ENCODE assay signal across 1 cellular context in the genomic region with DNA sequence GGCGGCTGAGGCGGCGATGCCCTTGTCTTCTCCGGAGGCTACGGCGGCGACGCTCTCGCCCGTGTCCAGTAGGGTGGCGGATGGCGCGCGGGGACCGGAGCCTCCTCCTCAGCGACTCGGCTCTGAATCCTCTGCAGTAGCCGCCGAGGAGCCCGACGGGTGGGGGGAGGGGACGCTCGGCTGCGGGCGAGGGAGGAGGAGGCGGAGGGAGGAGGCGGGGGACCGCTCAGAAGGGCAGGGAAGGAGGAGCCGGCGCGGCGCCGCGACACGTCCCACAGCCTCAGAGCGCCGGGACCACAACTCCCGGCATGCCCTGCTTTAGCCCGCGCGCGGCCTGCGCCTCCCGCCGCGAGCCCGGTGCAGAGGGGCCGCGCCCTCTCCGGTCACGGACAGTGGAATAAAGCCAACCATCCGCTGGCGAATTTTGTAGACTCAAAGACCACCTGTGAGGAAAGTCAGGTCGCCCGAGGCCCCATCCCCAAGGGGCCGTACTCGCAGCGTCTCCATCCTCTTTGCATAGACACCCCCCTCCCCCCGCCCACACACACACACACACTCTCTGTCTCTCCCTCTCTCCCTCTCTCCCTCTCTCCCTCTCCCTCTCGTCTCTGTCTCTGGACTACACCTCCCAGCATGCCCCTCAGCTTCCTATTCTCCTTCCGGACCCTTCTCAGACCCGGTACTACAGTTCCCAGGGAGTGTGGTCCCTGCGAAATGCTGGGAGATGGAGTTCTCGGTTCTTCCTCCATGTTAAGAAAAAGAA.
TF ChIP-seq lines count a peak whose summit lies in the region.

Gene FAM168A, minus strand, starts transcription at position 157 of the 763 bp plus-strand sequence. CDS start 129,638 bp downstream, outside the sequence.

TF ChIP-seq in HepG2, 621 proteins besides CTCF, POLR2A, EP300 and RAD21 (continued from another document and continues in another):
- TF ChIP-seq, protein P1, sequence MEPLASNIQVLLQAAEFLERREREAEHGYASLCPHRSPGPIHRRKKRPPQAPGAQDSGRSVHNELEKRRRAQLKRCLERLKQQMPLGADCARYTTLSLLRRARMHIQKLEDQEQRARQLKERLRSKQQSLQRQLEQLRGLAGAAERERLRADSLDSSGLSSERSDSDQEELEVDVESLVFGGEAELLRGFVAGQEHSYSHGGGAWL (CRISPR knock-in tag; IDR thresholded peaks at IDR 0.05): no peak; the same call in 1 of the 2 replicates
- TF ChIP-seq ZNF225 (CRISPR knock-in tag; IDR thresholded peaks at IDR 0.05) (no peak), PTBP1 (IDR thresholded peaks at IDR 0.05; ENCODE audit: low read depth, low read length, poor library complexity, severe bottlenecking) (no peak), ZNF672 (CRISPR knock-in tag; IDR thresholded peaks at IDR 0.05) (no peak), BORCS8-MEF2B (CRISPR knock-in tag; IDR thresholded peaks at IDR 0.05) (peak; percentile 83), ZNF274 (CRISPR knock-in tag; IDR thresholded peaks at IDR 0.05) (peak; percentile 51; the same call in 1 of the 2 replicates), ZMAT3 (CRISPR knock-in tag; conservative IDR thresholded peaks at IDR 0.05) (peak; percentile 55; the same call in 1 of the 2 replicates), IRF9 (CRISPR knock-in tag; IDR thresholded peaks at IDR 0.05; ENCODE audit: borderline replicate concordance) (peak; percentile 54; the same call in 1 of the 2 replicates), POLR2G (IDR thresholded peaks at IDR 0.05; ENCODE audit: low read depth, low read length) (peak; percentile 86), THAP11 (CRISPR knock-in tag; IDR thresholded peaks at IDR 0.05) (peak; percentile 99), SP4 (CRISPR knock-in tag; IDR thresholded peaks at IDR 0.05) (peak; percentile 47; the same call in 1 of the 2 replicates), SOX13 (IDR thresholded peaks at IDR 0.05) (no peak), SOX13 (CRISPR knock-in tag; conservative IDR thresholded peaks at IDR 0.05 in 1 of 2, IDR thresholded peaks at IDR 0.05 in 1 of 2) (peak in 1 of 2 experiments; percentile 40; a peak in 1 of 4 replicates), NCOA5 (CRISPR knock-in tag; IDR thresholded peaks at IDR 0.05) (no peak), ZNF891 (CRISPR knock-in tag; IDR thresholded peaks at IDR 0.05) (peak; percentile 75), STAG1 (CRISPR knock-in tag; IDR thresholded peaks at IDR 0.05) (0 out of 2 replicates have a peak, but pooled peaks have one; percentile 2), GABPA (IDR thresholded peaks at IDR 0.05; ENCODE audit: low read depth, low read length) (peak; percentile 73), GABPA (CRISPR knock-in tag; IDR thresholded peaks at IDR 0.05; ENCODE audit: low read depth) (peak; percentile 94), PATZ1 (CRISPR knock-in tag; IDR thresholded peaks at IDR 0.05) (peak; percentile 65), ZNF772 (CRISPR knock-in tag; IDR thresholded peaks at IDR 0.05) (peak; percentile 8; the same call in 1 of the 2 replicates), DMAP1 (CRISPR knock-in tag; IDR thresholded peaks at IDR 0.05) (peak; percentile 74), GATA4 (IDR thresholded peaks at IDR 0.05; ENCODE audit: borderline replicate concordance, low read depth) (no peak), ZNF552 (CRISPR knock-in tag; IDR thresholded peaks at IDR 0.05; ENCODE audit: borderline replicate concordance) (0 out of 2 replicates have a peak, but pooled peaks have one; percentile 39), MXD1 (CRISPR knock-in tag; IDR thresholded peaks at IDR 0.05) (peak; percentile 58; the same call in 1 of the 2 replicates), HINFP (CRISPR knock-in tag; IDR thresholded peaks at IDR 0.05; ENCODE audit: low read depth) (peak; percentile 62; the same call in 1 of the 2 replicates), PLSCR1 (CRISPR knock-in tag; IDR thresholded peaks at IDR 0.05; ENCODE audit: borderline replicate concordance) (no peak), SPEN (CRISPR knock-in tag; IDR thresholded peaks at IDR 0.05; ENCODE audit: low read depth) (peak; percentile 62), ZNF761 (CRISPR knock-in tag; conservative IDR thresholded peaks at IDR 0.05) (0 out of 2 replicates have a peak, but pooled peaks have one; percentile 51), TFE3 (CRISPR knock-in tag; IDR thresholded peaks at IDR 0.05) (0 out of 2 replicates have a peak, but pooled peaks have one; percentile 37), PRPF4 (IDR thresholded peaks at IDR 0.05; ENCODE audit: low read depth, low read length, poor library complexity, severe bottlenecking) (no peak), SNAI1 (CRISPR knock-in tag; IDR thresholded peaks at IDR 0.05; ENCODE audit: borderline replicate concordance) (no peak), ZMYM4 (CRISPR knock-in tag; IDR thresholded peaks at IDR 0.05) (peak; percentile 47; the same call in 1 of the 2 replicates), ZNF510 (CRISPR knock-in tag; IDR thresholded peaks at IDR 0.05; ENCODE audit: low read depth) (peak; percentile 70; the same call in 1 of the 2 replicates), CBFB (CRISPR knock-in tag; IDR thresholded peaks at IDR 0.05) (peak; percentile 7; the same call in 1 of the 2 replicates)
- TF ChIP-seq, protein P2, sequence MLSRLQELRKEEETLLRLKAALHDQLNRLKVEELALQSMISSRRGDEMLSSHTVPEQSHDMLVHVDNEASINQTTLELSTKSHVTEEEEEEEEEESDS (CRISPR knock-in tag; IDR thresholded peaks at IDR 0.05; ENCODE audit: borderline replicate concordance): peak; percentile 89; the same call in 1 of the 2 replicates
- TF ChIP-seq, protein P3, sequence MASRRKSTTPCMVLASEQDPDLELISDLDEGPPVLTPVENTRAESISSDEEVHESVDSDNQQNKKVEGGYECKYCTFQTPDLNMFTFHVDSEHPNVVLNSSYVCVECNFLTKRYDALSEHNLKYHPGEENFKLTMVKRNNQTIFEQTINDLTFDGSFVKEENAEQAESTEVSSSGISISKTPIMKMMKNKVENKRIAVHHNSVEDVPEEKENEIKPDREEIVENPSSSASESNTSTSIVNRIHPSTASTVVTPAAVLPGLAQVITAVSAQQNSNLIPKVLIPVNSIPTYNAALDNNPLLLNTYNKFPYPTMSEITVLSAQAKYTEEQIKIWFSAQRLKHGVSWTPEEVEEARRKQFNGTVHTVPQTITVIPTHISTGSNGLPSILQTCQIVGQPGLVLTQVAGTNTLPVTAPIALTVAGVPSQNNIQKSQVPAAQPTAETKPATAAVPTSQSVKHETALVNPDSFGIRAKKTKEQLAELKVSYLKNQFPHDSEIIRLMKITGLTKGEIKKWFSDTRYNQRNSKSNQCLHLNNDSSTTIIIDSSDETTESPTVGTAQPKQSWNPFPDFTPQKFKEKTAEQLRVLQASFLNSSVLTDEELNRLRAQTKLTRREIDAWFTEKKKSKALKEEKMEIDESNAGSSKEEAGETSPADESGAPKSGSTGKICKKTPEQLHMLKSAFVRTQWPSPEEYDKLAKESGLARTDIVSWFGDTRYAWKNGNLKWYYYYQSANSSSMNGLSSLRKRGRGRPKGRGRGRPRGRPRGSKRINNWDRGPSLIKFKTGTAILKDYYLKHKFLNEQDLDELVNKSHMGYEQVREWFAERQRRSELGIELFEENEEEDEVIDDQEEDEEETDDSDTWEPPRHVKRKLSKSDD (CRISPR knock-in tag; IDR thresholded peaks at IDR 0.05; ENCODE audit: low read depth): 0 out of 2 replicates have a peak, but pooled peaks have one; percentile 14
- TF ChIP-seq, protein P4, sequence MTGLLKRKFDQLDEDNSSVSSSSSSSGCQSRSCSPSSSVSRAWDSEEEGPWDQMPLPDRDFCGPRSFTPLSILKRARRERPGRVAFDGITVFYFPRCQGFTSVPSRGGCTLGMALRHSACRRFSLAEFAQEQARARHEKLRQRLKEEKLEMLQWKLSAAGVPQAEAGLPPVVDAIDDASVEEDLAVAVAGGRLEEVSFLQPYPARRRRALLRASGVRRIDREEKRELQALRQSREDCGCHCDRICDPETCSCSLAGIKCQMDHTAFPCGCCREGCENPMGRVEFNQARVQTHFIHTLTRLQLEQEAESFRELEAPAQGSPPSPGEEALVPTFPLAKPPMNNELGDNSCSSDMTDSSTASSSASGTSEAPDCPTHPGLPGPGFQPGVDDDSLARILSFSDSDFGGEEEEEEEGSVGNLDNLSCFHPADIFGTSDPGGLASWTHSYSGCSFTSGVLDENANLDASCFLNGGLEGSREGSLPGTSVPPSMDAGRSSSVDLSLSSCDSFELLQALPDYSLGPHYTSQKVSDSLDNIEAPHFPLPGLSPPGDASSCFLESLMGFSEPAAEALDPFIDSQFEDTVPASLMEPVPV (CRISPR knock-in tag; IDR thresholded peaks at IDR 0.05): 0 out of 2 replicates have a peak, but pooled peaks have one; percentile 54
- TF ChIP-seq, protein P5, sequence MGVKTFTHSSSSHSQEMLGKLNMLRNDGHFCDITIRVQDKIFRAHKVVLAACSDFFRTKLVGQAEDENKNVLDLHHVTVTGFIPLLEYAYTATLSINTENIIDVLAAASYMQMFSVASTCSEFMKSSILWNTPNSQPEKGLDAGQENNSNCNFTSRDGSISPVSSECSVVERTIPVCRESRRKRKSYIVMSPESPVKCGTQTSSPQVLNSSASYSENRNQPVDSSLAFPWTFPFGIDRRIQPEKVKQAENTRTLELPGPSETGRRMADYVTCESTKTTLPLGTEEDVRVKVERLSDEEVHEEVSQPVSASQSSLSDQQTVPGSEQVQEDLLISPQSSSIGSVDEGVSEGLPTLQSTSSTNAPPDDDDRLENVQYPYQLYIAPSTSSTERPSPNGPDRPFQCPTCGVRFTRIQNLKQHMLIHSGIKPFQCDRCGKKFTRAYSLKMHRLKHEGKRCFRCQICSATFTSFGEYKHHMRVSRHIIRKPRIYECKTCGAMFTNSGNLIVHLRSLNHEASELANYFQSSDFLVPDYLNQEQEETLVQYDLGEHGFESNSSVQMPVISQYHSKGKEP (CRISPR knock-in tag; IDR thresholded peaks at IDR 0.05): no peak
- TF ChIP-seq, protein P6, sequence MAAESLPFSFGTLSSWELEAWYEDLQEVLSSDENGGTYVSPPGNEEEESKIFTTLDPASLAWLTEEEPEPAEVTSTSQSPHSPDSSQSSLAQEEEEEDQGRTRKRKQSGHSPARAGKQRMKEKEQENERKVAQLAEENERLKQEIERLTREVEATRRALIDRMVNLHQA (CRISPR knock-in tag; IDR thresholded peaks at IDR 0.05): no peak
- TF ChIP-seq, protein P7, sequence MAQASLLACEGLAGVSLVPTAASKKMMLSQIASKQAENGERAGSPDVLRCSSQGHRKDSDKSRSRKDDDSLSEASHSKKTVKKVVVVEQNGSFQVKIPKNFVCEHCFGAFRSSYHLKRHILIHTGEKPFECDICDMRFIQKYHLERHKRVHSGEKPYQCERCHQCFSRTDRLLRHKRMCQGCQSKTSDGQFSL (CRISPR knock-in tag; IDR thresholded peaks at IDR 0.05): no peak
